Comparison of ENCODE assay signal across 30 cellular contexts in genomic region chr4:85177679-85178078, GRCh38.
"Had no signal": no experiment of that assay in that cellular context is flagged by ENCODE, and none has a peak within 500 bp of the region (broad histone marks: within the 10 kb centered on the region; RNA-seq: fewer than 3 reads in every experiment).

No MANE protein-coding gene starts in this region.

- H3K4me1 ChIP-seq: pancreas, psoas muscle, right lobe of liver, sigmoid colon, spleen, suprapubic skin, testis, tibial artery, upper lobe of left lung, vagina had no signal

- DNase-seq: naive B cell; naive thymus-derived CD8-positive, alpha-beta T cell; nucleus accumbens; pancreas; psoas muscle; right cardiac atrium; right lobe of liver; sigmoid colon; spleen; stimulated activated CD4-positive, alpha-beta T cell treated with anti-CD3 and anti-CD28 coated beads, Interleukin-12 subunit alpha, Interleukin-12 subunit beta, amount 100 ng/mL, for 4 hours; stimulated activated CD4-positive, alpha-beta T cell treated with anti-CD3 and anti-CD28 coated beads, Interleukin-1b, Interleukin-23, amount 100 ng/mL, for 48 hours; stimulated activated CD4-positive, alpha-beta T cell treated with anti-CD3 and anti-CD28 coated beads, Interleukin-4, amount 100 ng/mL, for 1 hour; stimulated activated CD4-positive, alpha-beta T cell treated with anti-CD3 and anti-CD28 coated beads, Interleukin-4, amount 100 ng/mL, for 4 hours; stimulated activated CD8-positive, alpha-beta memory T cell treated with anti-CD3 and anti-CD28 coated beads, Interleukin-4, amount 100 ng/mL, for 48 hours; stimulated activated naive CD4-positive, alpha-beta T cell; stimulated activated naive CD8-positive, alpha-beta T cell treated with anti-CD3 and anti-CD28 coated beads, Interleukin-15, amount 100 ng/mL, for 72 hours; stimulated activated naive CD8-positive, alpha-beta T cell treated with anti-CD3 and anti-CD28 coated beads, Interleukin-15, Interleukin-2, amounts not matched to agents 100 U/mL and 50 U/mL, for 24 hours; substantia nigra; testis; tibial artery; trophoblast cell; upper lobe of left lung had no signal

- H3K27ac Mint-ChIP-seq: naive B cell; natural killer cell treated with Interleukin-12 subunit alpha and Interleukin-12 subunit beta and Interleukin-15 and Interleukin-18, amount 100 ng/mL, for 72 hours; stimulated activated memory B cell treated with anti-CD40 and anti-IgM and Interleukin-4, amounts not matched to agents 10 μg/mL and 1 μg/mL and 100 μg/mL, for 72 hours; stimulated activated naive CD8-positive, alpha-beta T cell treated with anti-CD3 and anti-CD28 coated beads, Interleukin-15, amount 100 ng/mL, for 72 hours had no signal

- H3K27ac ChIP-seq: neutrophil, pancreas, psoas muscle, right lobe of liver, sigmoid colon, skin epidermis, spleen, suprapubic skin, testis, tibial artery, upper lobe of left lung, vagina had no signal

- H3K4me1 Mint-ChIP-seq: naive B cell; naive thymus-derived CD8-positive, alpha-beta T cell; neural crest cell; stimulated activated naive CD8-positive, alpha-beta T cell treated with anti-CD3 and anti-CD28 coated beads, Interleukin-15, amount 100 ng/mL, for 72 hours had no signal

- H3K9me3 Mint-ChIP-seq: neural crest cell; stimulated activated naive CD8-positive, alpha-beta T cell treated with anti-CD3 and anti-CD28 coated beads, Interleukin-15, amount 100 ng/mL, for 72 hours had no signal

- H3K36me3 Mint-ChIP-seq: naive thymus-derived CD8-positive, alpha-beta T cell; natural killer cell treated with Interleukin-12 subunit alpha and Interleukin-12 subunit beta and Interleukin-15 and Interleukin-18, amount 100 ng/mL, for 72 hours; stimulated activated memory B cell treated with anti-CD40 and anti-IgM and Interleukin-4, amounts not matched to agents 10 μg/mL and 1 μg/mL and 100 μg/mL, for 72 hours had no signal

- H3K4me3 ChIP-seq: pancreas, psoas muscle, right lobe of liver, sigmoid colon, skin epidermis, smooth muscle cell, spleen, suprapubic skin, testis, tibial artery, upper lobe of left lung, vagina had no signal

- H3K27me3 Mint-ChIP-seq: naive thymus-derived CD8-positive, alpha-beta T cell; natural killer cell treated with Interleukin-12 subunit alpha and Interleukin-12 subunit beta and Interleukin-15 and Interleukin-18, amount 100 ng/mL, for 72 hours; stimulated activated memory B cell treated with anti-CD40 and anti-IgM and Interleukin-4, amounts not matched to agents 10 μg/mL and 1 μg/mL and 100 μg/mL, for 72 hours; stimulated activated naive CD8-positive, alpha-beta T cell treated with anti-CD3 and anti-CD28 coated beads, Interleukin-15, amount 100 ng/mL, for 72 hours had no signal

- H3K4me2 ChIP-seq: smooth muscle cell had no signal

- H3K4me3 Mint-ChIP-seq: naive B cell; naive thymus-derived CD8-positive, alpha-beta T cell; natural killer cell treated with Interleukin-12 subunit alpha and Interleukin-12 subunit beta and Interleukin-15 and Interleukin-18, amount 100 ng/mL, for 72 hours; neural crest cell; stimulated activated memory B cell treated with anti-CD40 and anti-IgM and Interleukin-4, amounts not matched to agents 10 μg/mL and 1 μg/mL and 100 μg/mL, for 72 hours; stimulated activated naive CD8-positive, alpha-beta T cell treated with anti-CD3 and anti-CD28 coated beads, Interleukin-15, amount 100 ng/mL, for 72 hours had no signal

- H3K36me3 ChIP-seq: neutrophil, pancreas, right lobe of liver, sigmoid colon, spleen, suprapubic skin, tibial artery, upper lobe of left lung, vagina had no signal

- H3K9me3 ChIP-seq: neutrophil, pancreas, psoas muscle, right lobe of liver, testis, tibial artery, upper lobe of left lung, vagina had no signal

- H3K27me3 ChIP-seq: neutrophil, pancreas, right lobe of liver, sigmoid colon, spleen, suprapubic skin, testis, tibial artery, upper lobe of left lung, vagina had no signal
